ENCODE assay signal across 26 cellular contexts in genomic region chr6:12733876-12734275, GRCh38.
"Had no signal": no experiment of that assay in that cellular context is flagged by ENCODE, and none has a peak within 500 bp of the region (broad histone marks: within the 10 kb centered on the region; RNA-seq: fewer than 3 reads in every experiment).

No MANE protein-coding gene starts in this region.

- H3K4me1 ChIP-seq: esophagus muscularis mucosa, foreskin keratinocyte, gastrocnemius medialis, heart left ventricle had no signal

- H3K27me3 ChIP-seq: brain microvascular endothelial cell, esophagus muscularis mucosa, gastrocnemius medialis, heart left ventricle had no signal

- H3K36me3 ChIP-seq: brain microvascular endothelial cell, esophagus muscularis mucosa, gastrocnemius medialis, heart left ventricle had no signal

- H3K27ac ChIP-seq: brain microvascular endothelial cell, esophagus muscularis mucosa, foreskin keratinocyte, gastrocnemius medialis, heart left ventricle had no signal

- DNase-seq: activated CD4-positive, alpha-beta memory T cell treated with anti-CD3 and anti-CD28 coated beads, Interleukin-2, amount 10 ng/mL, durations not matched to agents 7 days and 5 days; activated CD4-positive, alpha-beta T cell treated with anti-CD3 and anti-CD28 coated beads for 1 hour; activated CD4-positive, alpha-beta T cell treated with anti-CD3 and anti-CD28 coated beads for 4 hours; activated CD4-positive, alpha-beta T cell treated with anti-CD3 and anti-CD28 coated beads, Interleukin-2, amount 10 ng/mL, durations not matched to agents 7 days and 5 days; activated CD4-positive, alpha-beta T cell treated with anti-CD3 and anti-CD28 coated beads, Interleukin-2, amount 50 U/mL, for 4 hours; activated CD8-positive, alpha-beta memory T cell treated with anti-CD3 and anti-CD28 coated beads, Interleukin-2, amount 50 U/mL, for 48 hours; activated effector memory CD4-positive, alpha-beta T cell treated with Interleukin-2 at 50 U/mL for 16 hours; activated gamma-delta T cell treated with Interleukin-2 at 50 U/mL for 16 hours; activated naive CD4-positive, alpha-beta T cell treated with anti-CD3 and anti-CD28 coated beads, Interleukin-2, amount 50 U/mL, for 16 hours; activated naive CD4-positive, alpha-beta T cell treated with Interleukin-2 at 50 U/mL for 16 hours; activated T-cell treated with anti-CD3 and anti-CD28 coated beads for 4 hours; activated T-cell treated with anti-CD3 and anti-CD28 coated beads, Interleukin-2, amount 50 U/mL, for 24 hours; activated T-cell treated with anti-CD3 and anti-CD28 coated beads, Interleukin-2, amount 50 U/mL, for 72 hours; amniotic stem cell; brain microvascular endothelial cell; cortex of kidney; dermis blood vessel endothelial cell; effector CD4-positive, alpha-beta T cell; effector memory CD8-positive, alpha-beta T cell; erythroblast; foreskin keratinocyte; gastrocnemius medialis; glutamatergic neuron; heart left ventricle; T-helper 2 cell had no signal

- H3K9me3 ChIP-seq: esophagus muscularis mucosa, gastrocnemius medialis, heart left ventricle had no signal

- H3K4me3 ChIP-seq: esophagus muscularis mucosa, gastrocnemius medialis, heart left ventricle had no signal
